Comparison of ENCODE assay signal across 16 cellular contexts in genomic region chr7:101378808-101379207, GRCh38. TPM values are rescaled to one million over a fixed set of nuclear protein-coding genes. Genes with fewer than 3 reads are reported as not detected.
DNase-seq lines count a peak whose midpoint lies in the region; ATAC-seq and TF ChIP-seq lines count a peak whose summit lies in the region.
"Had no signal": no experiment of that assay in that cellular context is flagged by ENCODE, and none has a peak within 500 bp of the region (broad histone marks: within the 10 kb centered on the region; RNA-seq: fewer than 3 reads in every experiment).

No MANE protein-coding gene starts in this region.

- peaks cover 46% of the 10 kb centered on the region for H3K27me3 Mint-ChIP-seq in HFFc6 (ENCODE audit: insufficient read depth)
- no peaks in the 10 kb centered on the region for H3K27me3 Mint-ChIP-seq in chondrocyte (ENCODE audit: low read depth)
- H3K27me3 Mint-ChIP-seq in nephron (ENCODE audit: low read depth) = peaks cover 5% of the 10 kb centered on the region

- H3K36me3 Mint-ChIP-seq in HFFc6 (ENCODE audit: low read depth) = no peaks in the 10 kb centered on the region
- H3K36me3 Mint-ChIP-seq in chondrocyte (ENCODE audit: low read depth) = peaks cover 5% of the 10 kb centered on the region
- H3K36me3 Mint-ChIP-seq in nephron (ENCODE audit: low read depth) = peaks cover 48% of the 10 kb centered on the region

- H3K4me3 Mint-ChIP-seq in HFFc6 (peak overlapping the region; percentile 16; the same call in 1 of the 2 replicates), chondrocyte (ENCODE audit: unreplicated experiment) (peak overlapping the region; percentile 39), nephron (peak overlapping the region in 2 of 3 experiments; percentile 17 to 52)

- ATAC-seq in HG03045 (IDR thresholded peaks at IDR 0.05; ENCODE audit: unreplicated experiment) = no peak
- ATAC-seq in HG03108 (IDR thresholded peaks at IDR 0.05; ENCODE audit: unreplicated experiment) = no peak
- no peak for ATAC-seq in HG03159 (IDR thresholded peaks at IDR 0.05; ENCODE audit: unreplicated experiment)
- ATAC-seq: left colon had no signal

- H3K27ac Mint-ChIP-seq in HFFc6 (no peak overlapping the region), chondrocyte (ENCODE audit: unreplicated experiment) (peak overlapping the region; percentile 95), nephron (peak overlapping the region; percentile 89 to 98 (median 96))

- TF ChIP-seq CTCF in HFFc6 (IDR thresholded peaks at IDR 0.05) (no peak), chondrocyte (IDR thresholded peaks at IDR 0.05) (peak; percentile 69), nephron (IDR thresholded peaks at IDR 0.05; ENCODE audit: unreplicated experiment in 3 of 3) (no peak)

- H3K9me3 Mint-ChIP-seq in HFFc6 = no peaks in the 10 kb centered on the region
- peaks cover 6% of the 10 kb centered on the region for H3K9me3 Mint-ChIP-seq in chondrocyte (ENCODE audit: low read depth)
- H3K9me3 Mint-ChIP-seq in nephron = peaks cover 6% of the 10 kb centered on the region

- peaks cover 23% of the 10 kb centered on the region for H3K4me1 Mint-ChIP-seq in HFFc6 (ENCODE audit: low read depth)
- peaks cover 66% of the 10 kb centered on the region for H3K4me1 Mint-ChIP-seq in chondrocyte (ENCODE audit: low read depth)
- peaks cover 38% of the 10 kb centered on the region for H3K4me1 Mint-ChIP-seq in nephron

- DNase-seq in AG08395 (ENCODE audit: low spot score) (peak; percentile 47), HFFc6 (no peak), chondrocyte (ENCODE audit: low spot score) (peak; percentile 95), NCI-H1436 treated with DMSO at 0.1 percent for 48 hours (lab: John Stamatoyannopoulos, UW) (no peak)
- DNase-seq: adrenal gland; AML-193; dorsolateral prefrontal cortex; HCEC 1CT; left colon; stimulated activated CD4-positive, alpha-beta T cell treated with anti-CD3 and anti-CD28 coated beads, Interleukin-15, amount 100 ng/mL, for 24 hours had no signal

RNA-seq across cellular contexts. Expression of gene COL26A1, which starts 16.1 kb away (rescaled TPM):
- not detected for total RNA-seq in HFFc6 (2021; fragmentation: NEBNext Ultra II Directional; extraction: Animal tissue kit (Norgen Biotek cat#: 25700))
- total RNA-seq in chondrocyte = 102 to 156 TPM (median 155 TPM) in 3 replicates
- total RNA-seq: left colon, SJSA1, ureter had no signal

RNA-seq across cellular contexts. Expression of gene IFT22, which starts 57.2 kb away (rescaled TPM):
- 10 to 100 TPM; 25.6 to 30.6 (median 26.6) TPM for total RNA-seq in HFFc6 (2021; fragmentation: NEBNext Ultra II Directional; extraction: Animal tissue kit (Norgen Biotek cat#: 25700))
- total RNA-seq in chondrocyte = 24.3 to 33.0 TPM (median 26.8 TPM) in 3 replicates

Comparison
In these comparisons a context has a peak if more than half of its experiments do, and no peak if none do; other contexts are left out.
1. DNase-seq: peak in AG08395 (single experiment) and chondrocyte (single experiment); none in HFFc6 (single experiment) and NCI-H1436 treated with DMSO at 0.1 percent for 48 hours (single experiment).
2. RNA of gene COL26A1, which starts 16.1 kb away (total RNA-seq): 102 to 156 TPM in chondrocyte; not detected in HFFc6; every median in the first group is over 100 times any median in the second.
3. Peak in every context shown above with its lines, with median percentiles within 50 percentile points of each other: H3K4me3 Mint-ChIP-seq.